In genomic region chr6:56772737-56773184, GRCh38 we compare ENCODE assay signal across 1 cellular context.
TF ChIP-seq lines count a peak whose summit lies in the region.

No MANE protein-coding gene starts in this region.

TF ChIP-seq in HepG2, 621 proteins besides CTCF, POLR2A, EP300 and RAD21 (continued from another document):
- TF ChIP-seq SMC3 (IDR thresholded peaks at IDR 0.05; ENCODE audit: low read length) (no peak), ELF1 (CRISPR knock-in tag; IDR thresholded peaks at IDR 0.05) (no peak), ELF4 (CRISPR knock-in tag; IDR thresholded peaks at IDR 0.05; ENCODE audit: borderline replicate concordance) (no peak), DZIP1 (CRISPR knock-in tag; IDR thresholded peaks at IDR 0.05) (no peak), ZNF382 (CRISPR knock-in tag; IDR thresholded peaks at IDR 0.05; ENCODE audit: borderline replicate concordance) (no peak), DNMT1 (CRISPR knock-in tag; IDR thresholded peaks at IDR 0.05) (no peak), ZNF781 (CRISPR knock-in tag; IDR thresholded peaks at IDR 0.05; ENCODE audit: borderline replicate concordance, not compliant biosample characterization) (no peak)
